In the genomic region with DNA sequence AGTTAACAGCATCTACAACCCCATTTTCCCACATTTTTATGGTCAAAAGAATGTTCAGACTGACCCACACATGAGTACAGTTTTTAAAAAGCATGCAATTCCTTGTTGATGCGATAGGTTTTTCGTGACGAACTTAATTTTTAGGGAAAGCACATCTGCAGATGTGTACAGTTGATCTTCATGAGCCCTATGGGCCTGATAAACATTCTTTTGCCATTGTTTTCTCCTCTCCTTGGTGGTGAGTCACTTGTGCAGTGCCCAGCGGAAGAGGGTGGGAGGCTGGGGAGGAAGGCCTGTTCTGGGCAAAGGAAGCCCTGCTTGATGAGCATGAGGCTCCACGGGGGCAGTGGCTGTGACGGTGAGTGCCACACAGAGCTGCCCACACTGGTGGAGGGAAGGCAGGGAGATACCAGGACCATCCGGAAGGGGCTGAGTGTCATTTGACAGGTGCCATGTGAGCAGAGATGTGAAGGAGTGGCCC, we compare ENCODE assay signal across 1 cellular context.
TF ChIP-seq lines count a peak whose summit lies in the region.

No MANE protein-coding gene starts in this region.

TF ChIP-seq in HepG2, 621 proteins besides CTCF, POLR2A, EP300 and RAD21:
- TF ChIP-seq ZNF326 (CRISPR knock-in tag; IDR thresholded peaks at IDR 0.05; ENCODE audit: borderline replicate concordance) (peak; percentile 85; the same call in 1 of the 2 replicates), POLR2AphosphoS2 (IDR thresholded peaks at IDR 0.05; ENCODE audit: low read depth, low read length) (peak; percentile 68; the same call in 1 of the 2 replicates), REL (CRISPR knock-in tag; conservative IDR thresholded peaks at IDR 0.05) (no peak), TCF7L2 (IDR thresholded peaks at IDR 0.05; ENCODE audit: low read depth, low read length) (no peak), ZNF768 (CRISPR knock-in tag; IDR thresholded peaks at IDR 0.05) (0 out of 2 replicates have a peak, but pooled peaks have one; percentile 17), DPF2 (CRISPR knock-in tag; IDR thresholded peaks at IDR 0.05; ENCODE audit: borderline replicate concordance, low read depth) (no peak), RBM22 (optimal IDR thresholded peaks at IDR 0.05; ENCODE audit: low read length) (peak; percentile 85), FOSL2 (CRISPR knock-in tag; IDR thresholded peaks at IDR 0.05) (peak; percentile 62)
- TF ChIP-seq, protein P1, sequence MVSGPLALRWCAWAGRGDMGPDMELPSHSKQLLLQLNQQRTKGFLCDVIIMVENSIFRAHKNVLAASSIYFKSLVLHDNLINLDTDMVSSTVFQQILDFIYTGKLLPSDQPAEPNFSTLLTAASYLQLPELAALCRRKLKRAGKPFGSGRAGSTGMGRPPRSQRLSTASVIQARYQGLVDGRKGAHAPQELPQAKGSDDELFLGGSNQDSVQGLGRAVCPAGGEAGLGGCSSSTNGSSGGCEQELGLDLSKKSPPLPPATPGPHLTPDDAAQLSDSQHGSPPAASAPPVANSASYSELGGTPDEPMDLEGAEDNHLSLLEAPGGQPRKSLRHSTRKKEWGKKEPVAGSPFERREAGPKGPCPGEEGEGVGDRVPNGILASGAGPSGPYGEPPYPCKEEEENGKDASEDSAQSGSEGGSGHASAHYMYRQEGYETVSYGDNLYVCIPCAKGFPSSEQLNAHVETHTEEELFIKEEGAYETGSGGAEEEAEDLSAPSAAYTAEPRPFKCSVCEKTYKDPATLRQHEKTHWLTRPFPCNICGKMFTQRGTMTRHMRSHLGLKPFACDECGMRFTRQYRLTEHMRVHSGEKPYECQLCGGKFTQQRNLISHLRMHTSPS (CRISPR knock-in tag; IDR thresholded peaks at IDR 0.05; ENCODE audit: low read depth) = no peak
- TF ChIP-seq, protein P2, sequence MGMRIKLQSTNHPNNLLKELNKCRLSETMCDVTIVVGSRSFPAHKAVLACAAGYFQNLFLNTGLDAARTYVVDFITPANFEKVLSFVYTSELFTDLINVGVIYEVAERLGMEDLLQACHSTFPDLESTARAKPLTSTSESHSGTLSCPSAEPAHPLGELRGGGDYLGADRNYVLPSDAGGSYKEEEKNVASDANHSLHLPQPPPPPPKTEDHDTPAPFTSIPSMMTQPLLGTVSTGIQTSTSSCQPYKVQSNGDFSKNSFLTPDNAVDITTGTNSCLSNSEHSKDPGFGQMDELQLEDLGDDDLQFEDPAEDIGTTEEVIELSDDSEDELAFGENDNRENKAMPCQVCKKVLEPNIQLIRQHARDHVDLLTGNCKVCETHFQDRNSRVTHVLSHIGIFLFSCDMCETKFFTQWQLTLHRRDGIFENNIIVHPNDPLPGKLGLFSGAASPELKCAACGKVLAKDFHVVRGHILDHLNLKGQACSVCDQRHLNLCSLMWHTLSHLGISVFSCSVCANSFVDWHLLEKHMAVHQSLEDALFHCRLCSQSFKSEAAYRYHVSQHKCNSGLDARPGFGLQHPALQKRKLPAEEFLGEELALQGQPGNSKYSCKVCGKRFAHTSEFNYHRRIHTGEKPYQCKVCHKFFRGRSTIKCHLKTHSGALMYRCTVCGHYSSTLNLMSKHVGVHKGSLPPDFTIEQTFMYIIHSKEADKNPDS (CRISPR knock-in tag; IDR thresholded peaks at IDR 0.05) = no peak
- TF ChIP-seq, protein P3, sequence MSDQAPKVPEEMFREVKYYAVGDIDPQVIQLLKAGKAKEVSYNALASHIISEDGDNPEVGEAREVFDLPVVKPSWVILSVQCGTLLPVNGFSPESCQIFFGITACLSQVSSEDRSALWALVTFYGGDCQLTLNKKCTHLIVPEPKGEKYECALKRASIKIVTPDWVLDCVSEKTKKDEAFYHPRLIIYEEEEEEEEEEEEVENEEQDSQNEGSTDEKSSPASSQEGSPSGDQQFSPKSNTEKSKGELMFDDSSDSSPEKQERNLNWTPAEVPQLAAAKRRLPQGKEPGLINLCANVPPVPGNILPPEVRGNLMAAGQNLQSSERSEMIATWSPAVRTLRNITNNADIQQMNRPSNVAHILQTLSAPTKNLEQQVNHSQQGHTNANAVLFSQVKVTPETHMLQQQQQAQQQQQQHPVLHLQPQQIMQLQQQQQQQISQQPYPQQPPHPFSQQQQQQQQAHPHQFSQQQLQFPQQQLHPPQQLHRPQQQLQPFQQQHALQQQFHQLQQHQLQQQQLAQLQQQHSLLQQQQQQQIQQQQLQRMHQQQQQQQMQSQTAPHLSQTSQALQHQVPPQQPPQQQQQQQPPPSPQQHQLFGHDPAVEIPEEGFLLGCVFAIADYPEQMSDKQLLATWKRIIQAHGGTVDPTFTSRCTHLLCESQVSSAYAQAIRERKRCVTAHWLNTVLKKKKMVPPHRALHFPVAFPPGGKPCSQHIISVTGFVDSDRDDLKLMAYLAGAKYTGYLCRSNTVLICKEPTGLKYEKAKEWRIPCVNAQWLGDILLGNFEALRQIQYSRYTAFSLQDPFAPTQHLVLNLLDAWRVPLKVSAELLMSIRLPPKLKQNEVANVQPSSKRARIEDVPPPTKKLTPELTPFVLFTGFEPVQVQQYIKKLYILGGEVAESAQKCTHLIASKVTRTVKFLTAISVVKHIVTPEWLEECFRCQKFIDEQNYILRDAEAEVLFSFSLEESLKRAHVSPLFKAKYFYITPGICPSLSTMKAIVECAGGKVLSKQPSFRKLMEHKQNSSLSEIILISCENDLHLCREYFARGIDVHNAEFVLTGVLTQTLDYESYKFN (CRISPR knock-in tag; conservative IDR thresholded peaks at IDR 0.05) = no peak
- TF ChIP-seq, protein P4, sequence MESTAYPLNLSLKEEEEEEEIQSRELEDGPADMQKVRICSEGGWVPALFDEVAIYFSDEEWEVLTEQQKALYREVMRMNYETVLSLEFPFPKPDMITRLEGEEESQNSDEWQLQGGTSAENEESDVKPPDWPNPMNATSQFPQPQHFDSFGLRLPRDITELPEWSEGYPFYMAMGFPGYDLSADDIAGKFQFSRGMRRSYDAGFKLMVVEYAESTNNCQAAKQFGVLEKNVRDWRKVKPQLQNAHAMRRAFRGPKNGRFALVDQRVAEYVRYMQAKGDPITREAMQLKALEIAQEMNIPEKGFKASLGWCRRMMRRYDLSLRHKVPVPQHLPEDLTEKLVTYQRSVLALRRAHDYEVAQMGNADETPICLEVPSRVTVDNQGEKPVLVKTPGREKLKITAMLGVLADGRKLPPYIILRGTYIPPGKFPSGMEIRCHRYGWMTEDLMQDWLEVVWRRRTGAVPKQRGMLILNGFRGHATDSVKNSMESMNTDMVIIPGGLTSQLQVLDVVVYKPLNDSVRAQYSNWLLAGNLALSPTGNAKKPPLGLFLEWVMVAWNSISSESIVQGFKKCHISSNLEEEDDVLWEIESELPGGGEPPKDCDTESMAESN (CRISPR knock-in tag; conservative IDR thresholded peaks at IDR 0.05) = 0 out of 2 replicates have a peak, but pooled peaks have one; percentile 21
TF ChIP-seq in HepG2: peak in this region for 6.
